ENCODE assay signal across 12 cellular contexts in the genomic region with DNA sequence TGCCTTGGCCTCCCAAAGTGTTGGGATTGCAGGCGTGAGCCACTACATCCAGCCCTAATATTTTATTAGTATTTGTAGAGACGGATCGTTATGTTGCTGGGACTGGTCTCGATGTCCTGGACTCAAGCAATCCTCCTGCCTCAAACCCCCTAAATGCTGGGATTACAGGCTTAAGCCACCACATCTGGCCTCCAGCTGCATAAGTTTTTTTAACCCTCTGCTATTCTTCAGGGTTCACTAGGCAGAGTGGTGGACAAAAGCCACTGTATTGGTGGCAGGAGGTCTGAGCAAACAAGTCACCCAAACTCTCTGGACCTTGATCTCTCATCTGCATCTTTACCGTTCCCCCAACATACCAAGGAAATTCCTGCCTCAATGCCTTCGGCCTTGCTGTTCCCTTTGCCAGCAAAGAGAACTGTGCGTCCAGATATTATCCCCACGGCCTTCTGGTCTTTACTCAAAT. TPM values are rescaled to one million over a fixed set of nuclear protein-coding genes. Genes with fewer than 3 reads are reported as not detected.
A peak's percentile ranks its signal among the peaks of the same experiment; 100 is the strongest.
DNase-seq lines count a peak whose midpoint lies in the region; ATAC-seq and TF ChIP-seq lines count a peak whose summit lies in the region.
"Had no signal": no experiment of that assay in that cellular context is flagged by ENCODE, and none has a peak within 500 bp of the region (broad histone marks: within the 10 kb centered on the region; RNA-seq: fewer than 3 reads in every experiment).

No MANE protein-coding gene starts in this region.

- DNase-seq in chondrocyte (ENCODE audit: low spot score) (no peak), transverse colon (no peak), DMS53 (lab: John Stamatoyannopoulos, UW) (no peak), PC-3 (no peak)
- no peak for DNase-seq in activated T-cell treated with anti-CD3 and anti-CD28 coated beads, Interleukin-2, amount 50 U/mL, for 4 hours
- DNase-seq in activated T-helper 2 cell treated with anti-CD3 and anti-CD28 coated beads, Interferon-gamma antibody, Interleukin-2, Interleukin-4, amounts not matched to agents 10 μg/mL and 5 μg/mL and 100 μg/mL, durations not matched to agents 14 hours and 24 hours and 36 hours (ENCODE audit: low spot score) = no peak
- DNase-seq: activated T-cell treated with anti-CD3 and anti-CD28 coated beads, Interleukin-2, amount 50 U/mL, for 48 hours; NCI-H2029; PC-9; stimulated activated naive CD8-positive, alpha-beta T cell treated with anti-CD3 and anti-CD28 coated beads, Interleukin-15, amount 100 ng/mL, for 72 hours had no signal

- TF ChIP-seq RAD21 in Ishikawa (IDR thresholded peaks at IDR 0.05; ENCODE audit: low read depth) = no peak

- intact Hi-C loops in transverse colon (cut with DNase I; ENCODE audit: low total_unique reads) (no loop called here), PC-3 (cut with micrococcal nuclease) (no loop called here)
- intact Hi-C loops in activated T-helper 2 cell treated with anti-CD3 and anti-CD28 coated beads, Interferon-gamma antibody, Interleukin-2, Interleukin-4, amounts not matched to agents 10 μg/mL and 5 μg/mL and 100 μg/mL, durations not matched to agents 14 hours and 24 hours and 36 hours (cut with micrococcal nuclease) = no loop called here

- H3K27me3 ChIP-seq in transverse colon = no peaks in the 10 kb centered on the region
- no peaks in the 10 kb centered on the region for H3K27me3 ChIP-seq in PC-3 (ENCODE audit: low read length)

- no peaks in the 10 kb centered on the region for H3K36me3 Mint-ChIP-seq in chondrocyte (ENCODE audit: low read depth)
- H3K36me3 Mint-ChIP-seq in activated T-cell treated with anti-CD3 and anti-CD28 coated beads, Interleukin-2, amount 50 U/mL, for 4 hours (ENCODE audit: insufficient read depth) = no peaks in the 10 kb centered on the region
- H3K36me3 Mint-ChIP-seq in activated T-helper 2 cell treated with anti-CD3 and anti-CD28 coated beads, Interferon-gamma antibody, Interleukin-2, Interleukin-4, amounts not matched to agents 10 μg/mL and 5 μg/mL and 100 μg/mL, durations not matched to agents 14 hours and 24 hours and 36 hours (ENCODE audit: low read depth) = no peaks in the 10 kb centered on the region

- H3K9ac ChIP-seq in PC-3 (ENCODE audit: low read length) = no peak overlapping the region

- no peaks in the 10 kb centered on the region for H3K9me3 Mint-ChIP-seq in chondrocyte (ENCODE audit: low read depth)
- H3K9me3 Mint-ChIP-seq in activated T-cell treated with anti-CD3 and anti-CD28 coated beads, Interleukin-2, amount 50 U/mL, for 4 hours = no peaks in the 10 kb centered on the region
- H3K9me3 Mint-ChIP-seq in activated T-helper 2 cell treated with anti-CD3 and anti-CD28 coated beads, Interferon-gamma antibody, Interleukin-2, Interleukin-4, amounts not matched to agents 10 μg/mL and 5 μg/mL and 100 μg/mL, durations not matched to agents 14 hours and 24 hours and 36 hours = no peaks in the 10 kb centered on the region
- H3K9me3 Mint-ChIP-seq: stimulated activated naive CD8-positive, alpha-beta T cell treated with anti-CD3 and anti-CD28 coated beads, Interleukin-15, amount 100 ng/mL, for 72 hours had no signal

- in situ Hi-C loops in transverse colon (cut with MboI; ENCODE audit: low pct_ligation_motif_present in 1 of 4, low pct_unique_long_range_greater_than_20kb in 1 of 4, low sequenced_read_pairs in 3 of 4) = no loop called here

- H3K27ac ChIP-seq in mesodermal cell (ENCODE audit: low read depth, low read length, severe bottlenecking) (peak overlapping the region; percentile 75), transverse colon (peak overlapping the region; percentile 23 to 57 (median 50)), PC-3 (ENCODE audit: low read length) (no peak overlapping the region)
- H3K27ac ChIP-seq: PC-9 had no signal

- 63 to 64% methylated on average over 4 to 5 of the region's 8 CpGs for WGBS in mesodermal cell (ENCODE audit: insufficient coverage in 2 of 2), 2 experiments
- WGBS in transverse colon (ENCODE audit: low coverage in 1 of 2), 2 donors = 61 to 65% methylated on average over 4 to 8 of the region's 8 CpGs

- H3K27me3 Mint-ChIP-seq in chondrocyte (ENCODE audit: low read depth) = no peaks in the 10 kb centered on the region
- H3K27me3 Mint-ChIP-seq in activated T-cell treated with anti-CD3 and anti-CD28 coated beads, Interleukin-2, amount 50 U/mL, for 4 hours (ENCODE audit: low read depth) = no peaks in the 10 kb centered on the region
- H3K27me3 Mint-ChIP-seq in activated T-helper 2 cell treated with anti-CD3 and anti-CD28 coated beads, Interferon-gamma antibody, Interleukin-2, Interleukin-4, amounts not matched to agents 10 μg/mL and 5 μg/mL and 100 μg/mL, durations not matched to agents 14 hours and 24 hours and 36 hours (ENCODE audit: low read depth) = peaks cover 2% of the 10 kb centered on the region
- H3K27me3 Mint-ChIP-seq: stimulated activated naive CD8-positive, alpha-beta T cell treated with anti-CD3 and anti-CD28 coated beads, Interleukin-15, amount 100 ng/mL, for 72 hours had no signal

- H3K9me3 ChIP-seq in mesodermal cell (ENCODE audit: control insufficient read depth, low read length) (no peaks in the 10 kb centered on the region), transverse colon (no peaks in the 10 kb centered on the region), PC-3 (ENCODE audit: low read length) (no peaks in the 10 kb centered on the region)

- CTCF ChIA-PET in PC-3 (lab: Charles Lee) = no interaction called here

- peak overlapping the region; percentile 49 for H3K27ac Mint-ChIP-seq in chondrocyte (ENCODE audit: unreplicated experiment)
- H3K27ac Mint-ChIP-seq in activated T-helper 2 cell treated with anti-CD3 and anti-CD28 coated beads, Interferon-gamma antibody, Interleukin-2, Interleukin-4, amounts not matched to agents 10 μg/mL and 5 μg/mL and 100 μg/mL, durations not matched to agents 14 hours and 24 hours and 36 hours = no peak overlapping the region
- H3K27ac Mint-ChIP-seq: stimulated activated naive CD8-positive, alpha-beta T cell treated with anti-CD3 and anti-CD28 coated beads, Interleukin-15, amount 100 ng/mL, for 72 hours had no signal

- no peak for TF ChIP-seq EP300 in Ishikawa (IDR thresholded peaks at IDR 0.05; ENCODE audit: borderline replicate concordance)
- TF ChIP-seq EP300 in transverse colon (IDR thresholded peaks at IDR 0.05; ENCODE audit: low read depth) = no peak

- H3K4me2 ChIP-seq in PC-3 (ENCODE audit: low read length) = no peak overlapping the region
- H3K4me2 ChIP-seq: PC-9 had no signal

- H3K4me3 ChIP-seq in mesodermal cell (ENCODE audit: extremely low read depth, insufficient read depth, low read length, poor library complexity, severe bottlenecking) (no peak overlapping the region), transverse colon (no peak overlapping the region), PC-3 (ENCODE audit: low read length) (no peak overlapping the region)
- H3K4me3 ChIP-seq: PC-9 had no signal

- no peak for ATAC-seq in activated T-cell treated with anti-CD3 and anti-CD28 coated beads, Interleukin-2, amount 50 U/mL, for 4 hours
- ATAC-seq in PC-3 = no peak
- ATAC-seq: stimulated activated naive CD8-positive, alpha-beta T cell treated with anti-CD3 and anti-CD28 coated beads, Interleukin-15, amount 100 ng/mL, for 72 hours had no signal

- H3F3A ChIP-seq in PC-3 (ENCODE audit: low read length, unreplicated experiment) = no peaks in the 10 kb centered on the region

- TF ChIP-seq POLR2A in transverse colon (IDR thresholded peaks at IDR 0.05) = no peak

- peaks cover 14% of the 10 kb centered on the region for H3K4me1 ChIP-seq in mesodermal cell (ENCODE audit: control insufficient read depth, insufficient read depth, low read length, poor library complexity, severe bottlenecking)
- H3K4me1 ChIP-seq in transverse colon = peaks cover 6 to 24% (median 20%) of the 10 kb centered on the region in 4 donors
- no peaks in the 10 kb centered on the region; the same call in 1 of the 2 replicates for H3K4me1 ChIP-seq in PC-3 (ENCODE audit: insufficient read depth, low read length)

- H3K9me2 ChIP-seq in PC-3 (replicated peaks; ENCODE audit: low read length) = no peaks in the 10 kb centered on the region

- H3K79me2 ChIP-seq in PC-3 (ENCODE audit: low read length) = no peaks in the 10 kb centered on the region

- H4K20me1 ChIP-seq in PC-3 (ENCODE audit: low read length) = no peaks in the 10 kb centered on the region

- H3K36me3 ChIP-seq in mesodermal cell (ENCODE audit: control insufficient read depth, insufficient read depth, low read length) (no peaks in the 10 kb centered on the region), transverse colon (no peaks in the 10 kb centered on the region), PC-3 (ENCODE audit: low read depth, low read length) (no peaks in the 10 kb centered on the region)

- H3K4me1 Mint-ChIP-seq in chondrocyte (ENCODE audit: low read depth) = peaks cover 21% of the 10 kb centered on the region
- H3K4me1 Mint-ChIP-seq in activated T-cell treated with anti-CD3 and anti-CD28 coated beads, Interleukin-2, amount 50 U/mL, for 4 hours (ENCODE audit: low read depth) = peaks cover 6% of the 10 kb centered on the region
- H3K4me1 Mint-ChIP-seq in activated T-helper 2 cell treated with anti-CD3 and anti-CD28 coated beads, Interferon-gamma antibody, Interleukin-2, Interleukin-4, amounts not matched to agents 10 μg/mL and 5 μg/mL and 100 μg/mL, durations not matched to agents 14 hours and 24 hours and 36 hours (ENCODE audit: low read depth) = peaks cover 8% of the 10 kb centered on the region

- POLR2A ChIA-PET in PC-3 (lab: Charles Lee; ENCODE audit: unreplicated experiment) = no interaction called here

- no peak overlapping the region for H3K4me3 Mint-ChIP-seq in chondrocyte (ENCODE audit: unreplicated experiment)
- H3K4me3 Mint-ChIP-seq in activated T-cell treated with anti-CD3 and anti-CD28 coated beads, Interleukin-2, amount 50 U/mL, for 4 hours = no peak overlapping the region
- H3K4me3 Mint-ChIP-seq in activated T-helper 2 cell treated with anti-CD3 and anti-CD28 coated beads, Interferon-gamma antibody, Interleukin-2, Interleukin-4, amounts not matched to agents 10 μg/mL and 5 μg/mL and 100 μg/mL, durations not matched to agents 14 hours and 24 hours and 36 hours (ENCODE audit: low read depth) = no peak overlapping the region
- H3K4me3 Mint-ChIP-seq: stimulated activated naive CD8-positive, alpha-beta T cell treated with anti-CD3 and anti-CD28 coated beads, Interleukin-15, amount 100 ng/mL, for 72 hours had no signal

- TF ChIP-seq CTCF in chondrocyte (IDR thresholded peaks at IDR 0.05) (no peak), transverse colon (IDR thresholded peaks at IDR 0.05) (no peak), PC-3 (conservative IDR thresholded peaks at IDR 0.05; ENCODE audit: low read depth, low read length) (no peak)

- H2AFZ ChIP-seq in PC-3 (ENCODE audit: low read length) = no peak overlapping the region
- H2AFZ ChIP-seq: PC-9 had no signal

- no TSS peak for BruUV-seq in PC-3 (replicated peaks; lab: Mats Ljungman, UMichigan)

RNA-seq across cellular contexts. Expression of gene CLIC4, which starts 10.1 kb away (rescaled TPM):
- total RNA-seq in chondrocyte (282 to 430 TPM (median 411 TPM) in 3 replicates), transverse colon (100 to 1,000 TPM in 1 of 4 donors, 10 to 100 TPM in 3; 52.4 to 107 (median 65.0) TPM), PC-3 (2014; rRNA removed) (51.4 and 57.6 TPM in 2 replicates)
- polyA plus RNA-seq in mesodermal cell (2013, experiment 1 of 2) = 207 TPM
- polyA plus RNA-seq in mesodermal cell (2013, experiment 2 of 2) = 227 TPM
- 10 to 100 TPM in 2 of 3 donors, 1 to 10 TPM in 1; 8.5 to 26.0 (median 12.3) TPM for total RNA-seq in activated T-cell treated with anti-CD3 and anti-CD28 coated beads, Interleukin-2, amount 50 U/mL, for 4 hours
- total RNA-seq in activated T-helper 2 cell treated with anti-CD3 and anti-CD28 coated beads, Interferon-gamma antibody, Interleukin-2, Interleukin-4, amounts not matched to agents 10 μg/mL and 5 μg/mL and 100 μg/mL, durations not matched to agents 14 hours and 24 hours and 36 hours = 17.9 and 18.2 TPM in 2 replicates
